In the genomic region with DNA sequence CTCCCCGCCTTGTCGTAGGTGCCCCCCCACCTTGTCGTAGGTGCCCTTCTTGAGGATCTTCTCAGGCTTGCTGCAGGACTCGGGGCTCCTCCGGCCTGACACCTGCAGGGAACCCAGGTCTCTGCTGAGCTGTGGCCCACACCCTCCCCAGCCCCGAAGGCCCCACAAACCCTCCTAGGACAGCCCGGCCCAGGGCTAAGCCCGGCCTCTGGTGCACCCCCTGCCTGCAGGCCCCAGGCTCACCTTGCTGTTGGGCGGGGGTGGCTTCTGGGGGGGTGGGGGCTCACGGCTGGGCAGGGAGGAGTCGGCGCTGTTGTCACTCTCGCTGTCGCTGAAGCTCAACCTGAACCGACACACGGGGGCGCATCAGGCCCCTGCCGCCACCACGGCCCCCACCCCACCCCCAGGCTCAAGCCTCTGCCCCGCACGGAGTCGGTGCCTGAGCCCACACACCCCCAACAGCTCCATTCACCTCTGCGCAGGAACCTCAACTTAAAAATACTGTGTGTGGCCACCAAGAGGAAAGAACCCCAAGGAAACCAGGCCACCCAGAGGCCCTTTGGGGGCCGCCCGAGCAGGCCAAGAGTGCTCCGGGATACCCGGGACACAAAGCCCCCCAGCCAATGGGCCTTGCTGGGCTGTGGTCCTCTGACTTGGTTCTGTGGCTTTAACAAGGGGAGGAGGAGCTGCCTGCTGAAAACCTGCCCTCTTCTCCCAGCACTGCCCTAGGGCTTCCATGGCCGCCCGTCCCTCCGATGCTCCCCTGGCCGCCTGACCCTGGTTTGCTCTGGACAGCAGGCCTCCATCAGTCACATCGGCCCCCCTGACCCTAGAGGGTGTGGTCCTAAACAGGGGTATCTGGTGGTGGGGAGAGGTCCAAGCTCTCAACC, we compare ENCODE assay signal across 12 cellular contexts.
"Had no signal": no experiment of that assay in that cellular context is flagged by ENCODE, and none has a peak within 500 bp of the region (broad histone marks: within the 10 kb centered on the region; RNA-seq: fewer than 3 reads in every experiment).

No MANE protein-coding gene starts in this region.

- H3K27me3 ChIP-seq: body of pancreas, pancreas, thyroid gland, vagina had no signal

- H3K9me3 ChIP-seq: body of pancreas, pancreas, thyroid gland, vagina had no signal

- H3K4me1 ChIP-seq: pancreas had no signal

- H3K4me3 ChIP-seq: body of pancreas, pancreas, thyroid gland, vagina had no signal

- DNase-seq: activated B cell treated with CpG ODN at 0.5 μM for 24 hours; activated effector memory CD4-positive, alpha-beta T cell treated with anti-CD3 and anti-CD28 coated beads, Interleukin-2, amount 50 U/mL, for 16 hours; amniotic stem cell; body of pancreas; effector memory CD8-positive, alpha-beta T cell; immature natural killer cell; stimulated activated CD4-positive, alpha-beta T cell treated with anti-CD3 and anti-CD28 coated beads, Interleukin-15, amount 100 ng/mL, for 24 hours; stimulated activated CD4-positive, alpha-beta T cell treated with anti-CD3 and anti-CD28 coated beads, Interleukin-4, amount 100 ng/mL, for 24 hours; thyroid gland had no signal

- ATAC-seq: activated T-cell treated with anti-CD3 and anti-CD28 coated beads, Interleukin-2, amount 50 U/mL, for 4 hours; body of pancreas; effector memory CD8-positive, alpha-beta T cell; pancreas had no signal

- H3K27ac ChIP-seq: body of pancreas, pancreas, thyroid gland, vagina had no signal
